Comparison of ENCODE assay signal across 9 cellular contexts in the genomic region with DNA sequence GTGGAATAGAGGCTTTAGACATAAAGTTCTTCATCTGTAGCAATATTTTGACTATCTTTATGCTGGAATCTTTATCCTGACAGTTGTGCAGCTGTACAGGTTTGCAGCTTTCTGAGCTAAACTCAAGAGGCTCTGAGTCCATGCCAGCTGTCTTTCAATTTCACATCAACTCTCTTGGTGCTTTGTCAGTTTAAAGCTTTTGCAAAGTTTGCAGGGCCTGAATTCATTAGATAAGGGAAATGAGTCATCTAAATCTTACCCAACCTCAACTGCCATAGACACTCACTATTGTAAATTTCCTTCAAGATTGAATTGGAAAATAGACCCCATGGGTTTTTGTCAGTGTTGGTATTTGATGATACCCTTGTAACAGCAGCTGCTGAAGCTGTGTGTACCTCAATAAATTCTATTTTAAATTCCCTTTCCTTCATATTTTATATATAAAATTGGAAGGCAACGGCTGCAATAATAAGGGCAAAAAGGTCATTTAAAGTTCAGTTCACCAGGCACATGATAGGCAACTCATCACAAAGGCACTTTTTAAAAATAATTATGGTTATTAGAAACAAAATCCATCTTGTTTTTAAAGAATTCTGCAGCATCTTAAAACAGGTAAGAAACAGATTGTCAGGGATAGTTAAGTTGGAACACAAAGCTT.
A peak's percentile ranks its signal among the peaks of the same experiment; 100 is the strongest.
DNase-seq lines count a peak whose midpoint lies in the region; ATAC-seq and TF ChIP-seq lines count a peak whose summit lies in the region.
"Had no signal": no experiment of that assay in that cellular context is flagged by ENCODE, and none has a peak within 500 bp of the region (broad histone marks: within the 10 kb centered on the region; RNA-seq: fewer than 3 reads in every experiment).

No MANE protein-coding gene starts in this region.

- no peaks in the 10 kb centered on the region for H3K27me3 Mint-ChIP-seq in activated naive CD8-positive, alpha-beta T cell treated with anti-CD3 and anti-CD28 coated beads, Interleukin-2, amount 10 ng/mL, durations not matched to agents 7 days and 5 days
- no peaks in the 10 kb centered on the region for H3K27me3 Mint-ChIP-seq in stimulated activated naive CD8-positive, alpha-beta T cell treated with anti-CD3 and anti-CD28 coated beads, Interleukin-15, amount 100 ng/mL, for 72 hours
- H3K27me3 Mint-ChIP-seq: naive thymus-derived CD8-positive, alpha-beta T cell had no signal

- H3K9me3 ChIP-seq in thyroid gland = no peaks in the 10 kb centered on the region

- H3K4me1 Mint-ChIP-seq in activated naive CD8-positive, alpha-beta T cell treated with anti-CD3 and anti-CD28 coated beads, Interleukin-2, amount 10 ng/mL, durations not matched to agents 7 days and 5 days = peaks cover 34% of the 10 kb centered on the region
- H3K4me1 Mint-ChIP-seq in stimulated activated naive CD8-positive, alpha-beta T cell treated with anti-CD3 and anti-CD28 coated beads, Interleukin-15, amount 100 ng/mL, for 72 hours = peaks cover 26% of the 10 kb centered on the region

- H3K36me3 ChIP-seq in thyroid gland = no peaks in the 10 kb centered on the region

- 66 to 75% methylated on average over 1 of the region's 1 CpG for WGBS in thyroid gland, 2 donors

- intact Hi-C loops in thyroid gland (cut with DNase I) = no loop called here

- ATAC-seq in GM18499 (IDR thresholded peaks at IDR 0.05; ENCODE audit: insufficient read depth, unreplicated experiment) = peak; percentile 91
- ATAC-seq in GM21786 (IDR thresholded peaks at IDR 0.05; ENCODE audit: unreplicated experiment) = peak; percentile 96
- ATAC-seq in activated naive CD8-positive, alpha-beta T cell treated with anti-CD3 and anti-CD28 coated beads, Interleukin-2, amount 10 ng/mL, durations not matched to agents 7 days and 5 days (ENCODE audit: low read depth) = peak; percentile 88
- peak; percentile 85 for ATAC-seq in stimulated activated naive CD8-positive, alpha-beta T cell treated with anti-CD3 and anti-CD28 coated beads, Interleukin-15, amount 100 ng/mL, for 72 hours

- peaks cover 9% of the 10 kb centered on the region for H3K9me3 Mint-ChIP-seq in activated naive CD8-positive, alpha-beta T cell treated with anti-CD3 and anti-CD28 coated beads, Interleukin-2, amount 10 ng/mL, durations not matched to agents 7 days and 5 days
- peaks cover 0 to 10% of the 10 kb centered on the region in 2 donors for H3K9me3 Mint-ChIP-seq in stimulated activated naive CD8-positive, alpha-beta T cell treated with anti-CD3 and anti-CD28 coated beads, Interleukin-15, amount 100 ng/mL, for 72 hours

- TF ChIP-seq CTCF in thyroid gland (IDR thresholded peaks at IDR 0.05) = no peak

- peak overlapping the region; percentile 74 for H3K27ac Mint-ChIP-seq in activated naive CD8-positive, alpha-beta T cell treated with anti-CD3 and anti-CD28 coated beads, Interleukin-2, amount 10 ng/mL, durations not matched to agents 7 days and 5 days
- H3K27ac Mint-ChIP-seq in stimulated activated naive CD8-positive, alpha-beta T cell treated with anti-CD3 and anti-CD28 coated beads, Interleukin-15, amount 100 ng/mL, for 72 hours = peak overlapping the region in 1 of 2 donors; percentile 36

- no peak for TF ChIP-seq POLR2A in thyroid gland (IDR thresholded peaks at IDR 0.05)

- POLR2A ChIA-PET in activated naive CD8-positive, alpha-beta T cell treated with anti-CD3 and anti-CD28 coated beads, Interleukin-2, amount 10 ng/mL, durations not matched to agents 7 days and 5 days (lab: Charles Lee) = interaction anchor here (1.0 to 2.5 kb wide), 4 partner anchors 47 to 173 kb away, joined by 3 to 7 read pairs (median 4); no protein-coding TSS in a partner anchor

- H3K27ac ChIP-seq in thyroid gland = no peak overlapping the region

- no peaks in the 10 kb centered on the region for H3K4me1 ChIP-seq in thyroid gland

- H3K36me3 Mint-ChIP-seq in activated naive CD8-positive, alpha-beta T cell treated with anti-CD3 and anti-CD28 coated beads, Interleukin-2, amount 10 ng/mL, durations not matched to agents 7 days and 5 days = peaks cover 37% of the 10 kb centered on the region
- H3K36me3 Mint-ChIP-seq: naive thymus-derived CD8-positive, alpha-beta T cell had no signal

- no peak overlapping the region for H3K4me3 ChIP-seq in thyroid gland (replicated peaks in 1 of 3)

- DNase-seq in LoVo (ENCODE audit: low spot score) = peak; percentile 18
- no peak for DNase-seq in activated naive CD8-positive, alpha-beta T cell treated with anti-CD3 and anti-CD28 coated beads, Interleukin-2, amount 10 ng/mL, durations not matched to agents 7 days and 5 days
- DNase-seq in stimulated activated naive CD8-positive, alpha-beta T cell treated with anti-CD3 and anti-CD28 coated beads, Interleukin-15, amount 100 ng/mL, for 72 hours = peak; percentile 5 to 19
- no peak for DNase-seq in C1 segment of cervical spinal cord (lab: John Stamatoyannopoulos, UW)
- no peak for DNase-seq in pons (ENCODE audit: low spot score)
- DNase-seq in thyroid gland = no peak

- H3K27me3 ChIP-seq in thyroid gland = no peaks in the 10 kb centered on the region

- peak overlapping the region; percentile 59 for H3K4me3 Mint-ChIP-seq in activated naive CD8-positive, alpha-beta T cell treated with anti-CD3 and anti-CD28 coated beads, Interleukin-2, amount 10 ng/mL, durations not matched to agents 7 days and 5 days
- H3K4me3 Mint-ChIP-seq in stimulated activated naive CD8-positive, alpha-beta T cell treated with anti-CD3 and anti-CD28 coated beads, Interleukin-15, amount 100 ng/mL, for 72 hours = peak overlapping the region; percentile 39 to 61

Comparison
In these comparisons a context has a peak if more than half of its experiments do, and no peak if none do; other contexts are left out.
1. DNase-seq: peak in LoVo (single experiment) and stimulated activated naive CD8-positive, alpha-beta T cell treated with anti-CD3 and anti-CD28 coated beads, Interleukin-15, amount 100 ng/mL, for 72 hours (2 of 2); none in activated naive CD8-positive, alpha-beta T cell treated with anti-CD3 and anti-CD28 coated beads, Interleukin-2, amount 10 ng/mL, durations not matched to agents 7 days and 5 days (single experiment), C1 segment of cervical spinal cord (0 of 14), pons (single experiment) and thyroid gland (0 of 2).
2. Peak in every context shown above with its lines, with median percentiles within 50 percentile points of each other: ATAC-seq.